In the genomic region with DNA sequence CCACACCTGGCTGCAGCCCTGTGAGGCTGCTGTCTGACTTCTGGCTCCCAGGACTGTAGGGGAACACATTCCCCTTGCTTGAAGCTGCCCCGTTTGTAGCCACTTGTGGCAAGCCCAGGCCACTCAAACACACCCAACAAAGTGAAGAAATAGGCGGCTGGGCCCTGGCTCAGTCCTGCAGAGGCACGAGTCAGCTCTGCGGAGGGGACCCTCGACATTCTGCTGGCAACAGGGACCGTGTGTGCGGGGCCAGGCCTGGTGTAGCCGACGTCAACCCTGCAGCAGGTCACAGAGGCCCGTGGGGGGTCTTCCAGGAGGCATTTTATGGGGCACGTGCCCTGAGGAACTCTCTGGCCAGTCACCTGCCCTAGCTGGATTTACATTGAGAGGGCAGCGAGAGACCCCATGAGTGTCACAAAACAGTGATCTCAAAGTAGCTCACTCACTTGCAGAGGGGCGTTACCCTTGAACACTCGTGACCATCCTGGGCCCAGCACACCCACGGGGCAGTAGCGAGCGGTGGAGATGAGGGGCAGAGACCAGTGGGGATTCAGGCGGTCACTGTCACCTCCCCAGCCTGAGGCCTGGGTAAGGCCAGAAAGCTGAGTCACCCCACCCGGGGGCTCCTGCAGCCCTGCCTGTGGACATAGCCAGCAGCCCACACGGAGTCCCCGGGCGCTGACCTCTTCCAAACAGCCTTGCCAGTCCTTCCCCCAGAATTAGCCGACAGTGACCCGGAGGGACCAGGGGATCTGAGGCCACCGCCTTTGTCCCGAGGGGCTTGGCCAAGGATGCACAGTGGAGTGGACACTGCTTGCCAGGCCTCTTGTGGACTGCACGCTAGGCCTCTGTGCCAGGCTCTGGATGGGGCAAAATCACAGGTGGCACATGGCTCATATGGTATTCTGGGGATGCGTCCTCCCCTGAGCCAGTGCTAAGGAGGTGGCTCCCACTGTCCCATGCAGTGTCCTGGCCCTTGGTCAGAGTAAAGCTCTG, we compare ENCODE assay signal across 15 cellular contexts.
"Had no signal": no experiment of that assay in that cellular context is flagged by ENCODE, and none has a peak within 500 bp of the region (broad histone marks: within the 10 kb centered on the region; RNA-seq: fewer than 3 reads in every experiment).

No MANE protein-coding gene starts in this region.

- H3K27me3 Mint-ChIP-seq: activated CD8-positive, alpha-beta memory T cell treated with anti-CD3 and anti-CD28 coated beads, Interleukin-2, amount 10 ng/mL, durations not matched to agents 7 days and 5 days; progenitor cell of endocrine pancreas; stimulated activated naive CD8-positive, alpha-beta T cell treated with anti-CD3 and anti-CD28 coated beads, Interleukin-15, amount 100 ng/mL, for 72 hours had no signal

- H3K9me3 ChIP-seq: testis had no signal

- DNase-seq: activated CD4-positive, alpha-beta T cell treated with anti-CD3 and anti-CD28 coated beads for 1 hour; activated CD4-positive, alpha-beta T cell treated with anti-CD3 and anti-CD28 coated beads, Interleukin-2, amount 50 U/mL, for 48 hours; activated CD8-positive, alpha-beta memory T cell treated with anti-CD3 and anti-CD28 coated beads, Interleukin-2, amount 10 ng/mL, durations not matched to agents 7 days and 5 days; activated gamma-delta T cell treated with Interleukin-2 at 50 U/mL for 16 hours; activated T-cell treated with anti-CD3 and anti-CD28 coated beads, Interleukin-2, amount 50 U/mL, for 72 hours; foreskin keratinocyte; head of caudate nucleus; stimulated activated CD4-positive, alpha-beta T cell treated with anti-CD3 and anti-CD28 coated beads, Interleukin-4, amount 100 ng/mL, for 1 hour; stimulated activated naive CD8-positive, alpha-beta T cell treated with anti-CD3 and anti-CD28 coated beads, Interleukin-15, amount 100 ng/mL, for 72 hours; testis had no signal

- H3K4me3 ChIP-seq: ascending aorta, left lung, testis had no signal

- H3K27ac Mint-ChIP-seq: activated CD8-positive, alpha-beta memory T cell treated with anti-CD3 and anti-CD28 coated beads, Interleukin-2, amount 10 ng/mL, durations not matched to agents 7 days and 5 days; activated T-cell treated with anti-CD3 and anti-CD28 coated beads, Interleukin-2, amount 50 U/mL, for 72 hours; progenitor cell of endocrine pancreas; stimulated activated naive CD8-positive, alpha-beta T cell treated with anti-CD3 and anti-CD28 coated beads, Interleukin-15, amount 100 ng/mL, for 72 hours had no signal

- H3K27ac ChIP-seq: ascending aorta, foreskin keratinocyte, left lung, testis had no signal

- H3K36me3 Mint-ChIP-seq: activated CD8-positive, alpha-beta memory T cell treated with anti-CD3 and anti-CD28 coated beads, Interleukin-2, amount 10 ng/mL, durations not matched to agents 7 days and 5 days had no signal

- H3K4me1 Mint-ChIP-seq: activated CD8-positive, alpha-beta memory T cell treated with anti-CD3 and anti-CD28 coated beads, Interleukin-2, amount 10 ng/mL, durations not matched to agents 7 days and 5 days; stimulated activated naive CD8-positive, alpha-beta T cell treated with anti-CD3 and anti-CD28 coated beads, Interleukin-15, amount 100 ng/mL, for 72 hours had no signal

- H3K36me3 ChIP-seq: ascending aorta, left lung had no signal

- ATAC-seq: activated CD8-positive, alpha-beta memory T cell treated with anti-CD3 and anti-CD28 coated beads, Interleukin-2, amount 10 ng/mL, durations not matched to agents 7 days and 5 days; activated T-cell treated with anti-CD3 and anti-CD28 coated beads, Interleukin-2, amount 50 U/mL, for 72 hours; foreskin keratinocyte; left lung; stimulated activated naive CD8-positive, alpha-beta T cell treated with anti-CD3 and anti-CD28 coated beads, Interleukin-15, amount 100 ng/mL, for 72 hours had no signal

- H3K4me1 ChIP-seq: ascending aorta, foreskin keratinocyte, left lung, testis had no signal

- FAIRE-seq: colon, islet of Langerhans had no signal

- H3K27me3 ChIP-seq: ascending aorta, foreskin keratinocyte, left lung, testis had no signal

- H3K4me3 Mint-ChIP-seq: activated CD8-positive, alpha-beta memory T cell treated with anti-CD3 and anti-CD28 coated beads, Interleukin-2, amount 10 ng/mL, durations not matched to agents 7 days and 5 days; activated T-cell treated with anti-CD3 and anti-CD28 coated beads, Interleukin-2, amount 50 U/mL, for 72 hours; stimulated activated naive CD8-positive, alpha-beta T cell treated with anti-CD3 and anti-CD28 coated beads, Interleukin-15, amount 100 ng/mL, for 72 hours had no signal
